In genomic region chr6:103236923-103237322, GRCh38 we compare ENCODE assay signal across 32 cellular contexts.
A peak's percentile ranks its signal among the peaks of the same experiment; 100 is the strongest.
DNase-seq lines count a peak whose midpoint lies in the region; ATAC-seq and TF ChIP-seq lines count a peak whose summit lies in the region.
"Had no signal": no experiment of that assay in that cellular context is flagged by ENCODE, and none has a peak within 500 bp of the region (broad histone marks: within the 10 kb centered on the region; RNA-seq: fewer than 3 reads in every experiment).

No MANE protein-coding gene starts in this region.

- H3K9me3 Mint-ChIP-seq in MCF 10A (ENCODE audit: unreplicated experiment), result peaks cover 8% of the 10 kb centered on the region
- H3K9me3 Mint-ChIP-seq: activated T-cell treated with anti-CD3 and anti-CD28 coated beads, Interleukin-2, amount 50 U/mL, for 4 hours had no signal

- H3K4me1 ChIP-seq in upper lobe of right lung, result no peaks in the 10 kb centered on the region
- H3K4me1 ChIP-seq: A549, BE2C, body of pancreas, heart left ventricle, left ventricle myocardium inferior, Peyer's patch, SJCRH30, spleen, suprapubic skin had no signal

- ATAC-seq in upper lobe of right lung, result no peak
- ATAC-seq: A549; activated T-cell treated with anti-CD3 and anti-CD28 coated beads, Interleukin-2, amount 50 U/mL, for 4 hours; body of pancreas; heart left ventricle; naive thymus-derived CD8-positive, alpha-beta T cell; stimulated activated effector memory CD8-positive, alpha-beta T cell treated with anti-CD3 and anti-CD28 coated beads, Interleukin-12 subunit alpha, Interleukin-12 subunit beta, amount 100 ng/mL, for 72 hours had no signal

- H3K27me3 ChIP-seq in upper lobe of right lung, result no peaks in the 10 kb centered on the region
- H3K27me3 ChIP-seq: BE2C, body of pancreas, heart left ventricle, MG63, Peyer's patch, SJCRH30, spleen, suprapubic skin had no signal

- CTCF ChIA-PET in MCF 10A (lab: Yijun Ruan, JAX), result no interaction called here

- H3K27ac ChIP-seq in upper lobe of right lung, result no peak overlapping the region
- H3K27ac ChIP-seq: A549, body of pancreas, heart left ventricle, HL-60, left ventricle myocardium inferior, Peyer's patch, SJCRH30, spleen, suprapubic skin had no signal

- H3K27ac Mint-ChIP-seq in MCF 10A (ENCODE audit: low read depth, unreplicated experiment), result no peak overlapping the region
- H3K27ac Mint-ChIP-seq: immature natural killer cell; naive thymus-derived CD8-positive, alpha-beta T cell; stimulated activated effector memory CD8-positive, alpha-beta T cell treated with anti-CD3 and anti-CD28 coated beads, Interleukin-12 subunit alpha, Interleukin-12 subunit beta, amount 100 ng/mL, for 72 hours had no signal

- DNase-seq in NCI-H510A treated with DMSO at 0.1 percent for 48 hours (lab: John Stamatoyannopoulos, UW) (peak; percentile 3), NCI-H510A (lab: John Stamatoyannopoulos, UW) (no peak), NCI-H69 (lab: John Stamatoyannopoulos, UW) (peak; percentile 63), choroid plexus epithelial cell (ENCODE audit: low read depth) (peak; percentile 26), retinal pigment epithelial cell (ENCODE audit: low read depth) (peak; percentile 7), MCF 10A (ENCODE audit: unreplicated experiment) (no peak), COR-L47 (lab: John Stamatoyannopoulos, UW) (no peak), upper lobe of right lung (no peak)
- DNase-seq: activated CD4-positive, alpha-beta T cell treated with anti-CD3 and anti-CD28 coated beads for 4 hours; activated naive CD4-positive, alpha-beta T cell; activated T-cell treated with anti-CD3 and anti-CD28 coated beads, Interleukin-2, amount 50 U/mL, for 4 hours; BE2C; body of pancreas; DND-41; H7; heart left ventricle; immature natural killer cell; left ventricle myocardium inferior; MG63; naive thymus-derived CD8-positive, alpha-beta T cell; NCI-H146; NCI-H2227 treated with DMSO at 0.1 percent for 48 hours; Peyer's patch; retina; spleen; stimulated activated CD4-positive, alpha-beta T cell treated with anti-CD3 and anti-CD28 coated beads, Interleukin-2, amount 100 ng/mL, for 48 hours; T-helper 1 cell had no signal

- POLR2A ChIA-PET in MCF 10A (lab: Yijun Ruan, JAX), result interaction anchor here (1.3 kb wide), 1 partner anchor 46 kb away, joined by 3 read pairs; no protein-coding TSS in a partner anchor

- no peaks in the 10 kb centered on the region for H3K27me3 Mint-ChIP-seq in MCF 10A (ENCODE audit: insufficient read depth, unreplicated experiment)
- H3K27me3 Mint-ChIP-seq: naive thymus-derived CD8-positive, alpha-beta T cell had no signal

- H3K4me3 Mint-ChIP-seq in MCF 10A (ENCODE audit: unreplicated experiment), result no peak overlapping the region
- H3K4me3 Mint-ChIP-seq: activated T-cell treated with anti-CD3 and anti-CD28 coated beads, Interleukin-2, amount 50 U/mL, for 4 hours; immature natural killer cell; naive thymus-derived CD8-positive, alpha-beta T cell; stimulated activated effector memory CD8-positive, alpha-beta T cell treated with anti-CD3 and anti-CD28 coated beads, Interleukin-12 subunit alpha, Interleukin-12 subunit beta, amount 100 ng/mL, for 72 hours had no signal

- TF ChIP-seq CTCF in choroid plexus epithelial cell (conservative IDR thresholded peaks at IDR 0.05; ENCODE audit: low read depth, low read length), result no peak
- TF ChIP-seq CTCF in retinal pigment epithelial cell (conservative IDR thresholded peaks at IDR 0.05; ENCODE audit: low read depth, low read length), result no peak
- no peak for TF ChIP-seq CTCF in MCF 10A (IDR thresholded peaks at IDR 0.05; ENCODE audit: unreplicated experiment)
- no peak for TF ChIP-seq CTCF in upper lobe of right lung (IDR thresholded peaks at IDR 0.05)

- H3K36me3 ChIP-seq in upper lobe of right lung, result no peaks in the 10 kb centered on the region
- H3K36me3 ChIP-seq: BE2C, heart left ventricle, left ventricle myocardium inferior, MG63, Peyer's patch, SJCRH30, spleen, suprapubic skin had no signal

- H3K4me3 ChIP-seq in choroid plexus epithelial cell (ENCODE audit: low read depth, low read length), result no peak overlapping the region
- no peak overlapping the region for H3K4me3 ChIP-seq in retinal pigment epithelial cell (ENCODE audit: low read length)
- H3K4me3 ChIP-seq in upper lobe of right lung, result no peak overlapping the region
- H3K4me3 ChIP-seq: A549, body of pancreas, heart left ventricle, left ventricle myocardium inferior, MG63, Peyer's patch, SJCRH30, spleen, suprapubic skin had no signal

- BruUV-seq in MCF 10A (replicated peaks; lab: Mats Ljungman, UMichigan), result no TSS peak

- no peaks in the 10 kb centered on the region for H3K9me3 ChIP-seq in upper lobe of right lung
- H3K9me3 ChIP-seq: A549, BE2C, body of pancreas, left ventricle myocardium inferior, MG63, Peyer's patch, SJCRH30, suprapubic skin had no signal

- intact Hi-C loops in MCF 10A (cut with micrococcal nuclease), result no loop called here
- intact Hi-C loops in upper lobe of right lung (cut with DNase I), result no loop called here

- no peaks in the 10 kb centered on the region for H3K36me3 Mint-ChIP-seq in MCF 10A (ENCODE audit: insufficient read depth, unreplicated experiment)
- H3K36me3 Mint-ChIP-seq: naive thymus-derived CD8-positive, alpha-beta T cell; stimulated activated effector memory CD8-positive, alpha-beta T cell treated with anti-CD3 and anti-CD28 coated beads, Interleukin-12 subunit alpha, Interleukin-12 subunit beta, amount 100 ng/mL, for 72 hours had no signal

- H3K4me1 Mint-ChIP-seq in MCF 10A (ENCODE audit: insufficient read depth, unreplicated experiment), result no peaks in the 10 kb centered on the region
- H3K4me1 Mint-ChIP-seq: immature natural killer cell; naive thymus-derived CD8-positive, alpha-beta T cell; stimulated activated effector memory CD8-positive, alpha-beta T cell treated with anti-CD3 and anti-CD28 coated beads, Interleukin-12 subunit alpha, Interleukin-12 subunit beta, amount 100 ng/mL, for 72 hours had no signal

Comparison
In these comparisons a context has a peak if more than half of its experiments do, and no peak if none do; other contexts are left out.
1. DNase-seq: peak in NCI-H510A treated with DMSO at 0.1 percent for 48 hours (single experiment), NCI-H69 (single experiment), choroid plexus epithelial cell (single experiment) and retinal pigment epithelial cell (single experiment); none in NCI-H510A (single experiment), MCF 10A (single experiment), COR-L47 (single experiment) and upper lobe of right lung (single experiment).